12 cellular contexts compared by ENCODE assay signal in genomic region chr18:46152436-46152807, GRCh38. TPM values are rescaled to one million over a fixed set of nuclear protein-coding genes. Genes with fewer than 3 reads are reported as not detected.
DNase-seq lines count a peak whose midpoint lies in the region; TF ChIP-seq lines count a peak whose summit lies in the region.
"Had no signal": no experiment of that assay in that cellular context is flagged by ENCODE, and none has a peak within 500 bp of the region (broad histone marks: within the 10 kb centered on the region; RNA-seq: fewer than 3 reads in every experiment).

No MANE protein-coding gene starts in this region.

- H3K27me3 ChIP-seq in SJCRH30 (no peaks in the 10 kb centered on the region), thyroid gland (no peaks in the 10 kb centered on the region)

- 17 to 18% methylated on average over 7 of the region's 7 CpGs for WGBS in thyroid gland, 2 donors

- peak overlapping the region; percentile 16 for H3K4me3 ChIP-seq in SJCRH30
- no peak overlapping the region for H3K4me3 ChIP-seq in fibroblast of villous mesenchyme (ENCODE audit: low read depth, low read length)
- no peak overlapping the region for H3K4me3 ChIP-seq in thyroid gland (replicated peaks in 1 of 3)

- TF ChIP-seq POLR2A in thyroid gland (IDR thresholded peaks at IDR 0.05) = no peak

- H3K9me3 ChIP-seq in SJCRH30 (replicated peaks) (no peaks in the 10 kb centered on the region), thyroid gland (no peaks in the 10 kb centered on the region)

- no peak overlapping the region for H3K4me3 Mint-ChIP-seq in activated naive CD4-positive, alpha-beta T cell treated with anti-CD3 and anti-CD28 coated beads, Interleukin-2, amount 10 ng/mL, durations not matched to agents 7 days and 5 days
- H3K4me3 Mint-ChIP-seq: endodermal cell had no signal

- TF ChIP-seq CTCF in fibroblast of villous mesenchyme (IDR thresholded peaks at IDR 0.05; ENCODE audit: insufficient read depth, low read depth, low read length) (no peak), thyroid gland (IDR thresholded peaks at IDR 0.05) (no peak)

- H3K36me3 Mint-ChIP-seq in activated naive CD4-positive, alpha-beta T cell treated with anti-CD3 and anti-CD28 coated beads, Interleukin-2, amount 10 ng/mL, durations not matched to agents 7 days and 5 days = peaks cover 29% of the 10 kb centered on the region

- H3K27ac Mint-ChIP-seq in activated naive CD4-positive, alpha-beta T cell treated with anti-CD3 and anti-CD28 coated beads, Interleukin-2, amount 10 ng/mL, durations not matched to agents 7 days and 5 days = peak overlapping the region; percentile 65

- H3K36me3 ChIP-seq in SJCRH30 = no peaks in the 10 kb centered on the region
- H3K36me3 ChIP-seq in thyroid gland = no peaks in the 10 kb centered on the region

- intact Hi-C loops in thyroid gland (cut with DNase I) = no loop called here

- CTCF ChIA-PET in activated naive CD4-positive, alpha-beta T cell treated with anti-CD3 and anti-CD28 coated beads, Interleukin-2, amount 10 ng/mL, durations not matched to agents 7 days and 5 days (lab: Charles Lee) = interaction anchor here (1.0 to 8.6 kb wide), 5 partner anchors 21 to 470 kb away, joined by 3 to 96 read pairs (median 3); a partner anchor contains a TSS

- peaks cover 11% of the 10 kb centered on the region for H3K9me3 Mint-ChIP-seq in activated naive CD4-positive, alpha-beta T cell treated with anti-CD3 and anti-CD28 coated beads, Interleukin-2, amount 10 ng/mL, durations not matched to agents 7 days and 5 days
- H3K9me3 Mint-ChIP-seq: endodermal cell had no signal

- H3K4me1 Mint-ChIP-seq in activated naive CD4-positive, alpha-beta T cell treated with anti-CD3 and anti-CD28 coated beads, Interleukin-2, amount 10 ng/mL, durations not matched to agents 7 days and 5 days = peaks cover 85% of the 10 kb centered on the region

- H3K27ac ChIP-seq in SJCRH30 = peak overlapping the region; percentile 72
- H3K27ac ChIP-seq in thyroid gland = peak overlapping the region; percentile 37 to 81 (median 47)

- H3K4me1 ChIP-seq in SJCRH30 = peaks cover 6% of the 10 kb centered on the region; the same call in 1 of the 2 replicates
- H3K4me1 ChIP-seq in thyroid gland = peaks cover 25 to 41% of the 10 kb centered on the region in 2 donors

- no peak for DNase-seq in activated naive CD4-positive, alpha-beta T cell treated with anti-CD3 and anti-CD28 coated beads, Interleukin-2, amount 10 ng/mL, durations not matched to agents 7 days and 5 days
- DNase-seq in activated naive CD4-positive, alpha-beta T cell treated with anti-CD3 and anti-CD28 coated beads, Interleukin-2, amount 50 U/mL, for 16 hours = no peak
- DNase-seq in SJCRH30 (peak; percentile 76 to 77), fibroblast of villous mesenchyme (ENCODE audit: low read depth) (peak; percentile 30), thyroid gland (peak; percentile 90 to 91), DMS114 treated with DMSO at 0.1 percent for 48 hours (lab: John Stamatoyannopoulos, UW; ENCODE audit: unreplicated experiment) (no peak), globus pallidus (ENCODE audit: low spot score) (no peak), NCI-H2227 (lab: John Stamatoyannopoulos, UW; ENCODE audit: unreplicated experiment) (no peak)
- DNase-seq: activated CD8-positive, alpha-beta memory T cell treated with anti-CD3 and anti-CD28 coated beads, Interleukin-2, amount 50 U/mL, for 48 hours; NCI-H774; stimulated activated CD4-positive, alpha-beta T cell treated with anti-CD3 and anti-CD28 coated beads, Interleukin-4, amount 100 ng/mL, for 24 hours had no signal

- H3K27me3 Mint-ChIP-seq in activated naive CD4-positive, alpha-beta T cell treated with anti-CD3 and anti-CD28 coated beads, Interleukin-2, amount 10 ng/mL, durations not matched to agents 7 days and 5 days = no peaks in the 10 kb centered on the region

RNA-seq across cellular contexts. Expression of gene HAUS1, which starts 48.2 kb away (rescaled TPM):
- total RNA-seq in SJCRH30 (2014; rRNA removed; shearing (Covaris generic)) = 45.8 and 53.3 TPM in 2 replicates
- total RNA-seq in fibroblast of villous mesenchyme (37.1 and 51.2 TPM in 2 replicates), thyroid gland (10 to 100 TPM; 15.6 to 32.2 (median 20.0) TPM)

RNA-seq across cellular contexts. Expression of gene ATP5F1A, which starts 54.3 kb away (rescaled TPM):
- 435 and 468 TPM in 2 replicates for total RNA-seq in SJCRH30 (2014; rRNA removed; shearing (Covaris generic))
- total RNA-seq in fibroblast of villous mesenchyme (671 and 759 TPM in 2 replicates), thyroid gland (100 to 1,000 TPM; 366 to 865 (median 581) TPM)

Comparison
In these comparisons a context has a peak if more than half of its experiments do, and no peak if none do; other contexts are left out.
1. DNase-seq: peak in SJCRH30 (2 of 2), fibroblast of villous mesenchyme (single experiment) and thyroid gland (2 of 2); none in activated naive CD4-positive, alpha-beta T cell treated with anti-CD3 and anti-CD28 coated beads, Interleukin-2, amount 10 ng/mL, durations not matched to agents 7 days and 5 days (single experiment), activated naive CD4-positive, alpha-beta T cell treated with anti-CD3 and anti-CD28 coated beads, Interleukin-2, amount 50 U/mL, for 16 hours (single experiment), DMS114 treated with DMSO at 0.1 percent for 48 hours (single experiment), globus pallidus (single experiment) and NCI-H2227 (single experiment).